ENCODE assay signal across 9 cellular contexts in the genomic region with DNA sequence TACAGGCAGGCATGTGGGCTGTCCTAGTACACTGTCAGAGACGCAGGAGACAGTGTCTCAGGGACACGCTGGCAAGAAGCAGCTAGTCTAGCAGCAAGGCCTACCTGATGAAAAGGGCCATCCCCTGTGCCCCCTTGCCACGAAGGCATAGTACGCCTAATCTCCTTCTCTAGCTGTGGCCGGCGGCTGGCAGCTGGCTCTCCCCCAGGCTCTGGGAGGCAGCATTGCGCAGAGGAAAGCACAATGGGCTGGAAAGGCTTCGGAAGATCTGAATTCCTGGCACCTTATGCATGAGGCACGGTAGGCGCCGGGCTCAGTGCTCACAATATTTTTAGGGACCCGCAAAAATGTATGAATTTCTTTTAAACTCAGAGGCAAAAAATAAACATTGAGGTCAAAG. TPM values are rescaled to one million over a fixed set of nuclear protein-coding genes. Genes with fewer than 3 reads are reported as not detected.
A peak's percentile ranks its signal among the peaks of the same experiment; 100 is the strongest.
DNase-seq lines count a peak whose midpoint lies in the region; TF ChIP-seq lines count a peak whose summit lies in the region.
"Had no signal": no experiment of that assay in that cellular context is flagged by ENCODE, and none has a peak within 500 bp of the region (broad histone marks: within the 10 kb centered on the region; RNA-seq: fewer than 3 reads in every experiment).

No MANE protein-coding gene starts in this region.

- H3K27me3 ChIP-seq in testis, result no peaks in the 10 kb centered on the region
- peaks cover 0 to 4% (median 0%) of the 10 kb centered on the region in 7 donors for H3K27me3 ChIP-seq in spleen (replicated peaks in 1 of 7)

- H3K9me3 ChIP-seq in testis (no peaks in the 10 kb centered on the region), spleen (no peaks in the 10 kb centered on the region)

- no peaks in the 10 kb centered on the region for H3K36me3 ChIP-seq in testis (ENCODE audit: low read depth, missing control alignments)
- no peaks in the 10 kb centered on the region for H3K36me3 ChIP-seq in spleen

- H3K27ac ChIP-seq in caudate nucleus (ENCODE audit: low read depth, low read length) (no peak overlapping the region), testis (no peak overlapping the region), spleen (peak overlapping the region in 1 of 8 donors; percentile 93)
- H3K27ac ChIP-seq: epithelial cell of prostate had no signal

- TF ChIP-seq CTCF in testis (IDR thresholded peaks at IDR 0.05), result no peak
- TF ChIP-seq CTCF in spleen (IDR thresholded peaks at IDR 0.05 in 8 of 11, conservative IDR thresholded peaks at IDR 0.05 in 3 of 11), result no peak

- H3K4me1 ChIP-seq in testis, result peaks cover 18% of the 10 kb centered on the region
- H3K4me1 ChIP-seq in spleen, result peaks cover 8 to 52% (median 44%) of the 10 kb centered on the region in 6 donors

- TF ChIP-seq POLR2A in testis (IDR thresholded peaks at IDR 0.05) (no peak), spleen (IDR thresholded peaks at IDR 0.05) (no peak)

- H3K4me3 ChIP-seq in testis, result no peak overlapping the region
- no peak overlapping the region for H3K4me3 ChIP-seq in spleen

- intact Hi-C loops in testis (cut with DNase I; ENCODE audit: low total_unique reads) (no loop called here), spleen (cut with DNase I; ENCODE audit: low total_unique reads) (no loop called here)

- 46 to 49% methylated on average over 12 of the region's 12 CpGs for WGBS in testis, 2 donors
- 47 to 70% (median 65%) methylated on average over 12 of the region's 12 CpGs for WGBS in spleen, 5 donors

- DNase-seq in NCI-H2227 (lab: John Stamatoyannopoulos, UW; ENCODE audit: unreplicated experiment) (peak; percentile 12), NCI-H2227 treated with DMSO at 0.1 percent for 48 hours (lab: John Stamatoyannopoulos, UW) (no peak), caudate nucleus (lab: John Stamatoyannopoulos, UW) (peak in 50 of 61 donors; percentile 7 to 72 (median 44)), iris pigment epithelial cell (ENCODE audit: low read depth) (peak; percentile 18), testis (peak; percentile 72), spleen (no peak), GF-D8 (lab: John Stamatoyannopoulos, UW) (no peak)
- DNase-seq in activated CD4-positive, alpha-beta T cell treated with anti-CD3 and anti-CD28 coated beads for 4 hours, result no peak

RNA-seq across cellular contexts. Expression of gene PLEKHH1, which starts 16.0 kb away (rescaled TPM):
- total RNA-seq in testis (10 to 100 TPM; 49.1 to 61.3 TPM), spleen (1 to 10 TPM; 1.7 to 7.1 (median 5.0) TPM)
- polyA plus RNA-seq in testis (ENCODE audit: insufficient read depth, low read depth, low replicate concordance) (21.4 TPM), spleen (1 to 10 TPM in 2 of 3 donors, under 1 TPM in 1; 0.56 to 5.1 (median 1.1) TPM)

RNA-seq across cellular contexts. Expression of gene TMEM229B, which starts 28.6 kb away (rescaled TPM):
- total RNA-seq in testis (10 to 100 TPM; 59.6 to 77.4 TPM), spleen (10 to 100 TPM; 20.1 to 36.0 (median 29.0) TPM)
- polyA plus RNA-seq in testis (ENCODE audit: insufficient read depth, low read depth, low replicate concordance) (12.6 TPM), spleen (10 to 100 TPM in 1 of 3 donors, 1 to 10 TPM in 2; 3.0 to 10.0 (median 3.4) TPM)

Comparison
In these comparisons a context has a peak if more than half of its experiments do, and no peak if none do; other contexts are left out.
1. DNase-seq: peak in NCI-H2227 (single experiment), caudate nucleus (50 of 61), iris pigment epithelial cell (single experiment) and testis (single experiment); none in NCI-H2227 treated with DMSO at 0.1 percent for 48 hours (single experiment), spleen (single experiment), GF-D8 (single experiment) and activated CD4-positive, alpha-beta T cell treated with anti-CD3 and anti-CD28 coated beads for 4 hours (0 of 2).
2. RNA of gene PLEKHH1, which starts 16.0 kb away (total RNA-seq): 49.1 to 61.3 TPM in testis; 1.7 to 7.1 TPM in spleen; every median in the first group is over 4 times any median in the second.